Comparison of ENCODE assay signal across 8 cellular contexts in genomic region chr17:40073454-40074174, GRCh38. TPM values are rescaled to one million over a fixed set of nuclear protein-coding genes. Genes with fewer than 3 reads are reported as not detected.
DNase-seq lines count a peak whose midpoint lies in the region; ATAC-seq and TF ChIP-seq lines count a peak whose summit lies in the region.
"Had no signal": no experiment of that assay in that cellular context is flagged by ENCODE, and none has a peak within 500 bp of the region (broad histone marks: within the 10 kb centered on the region; RNA-seq: fewer than 3 reads in every experiment).

No MANE protein-coding gene starts in this region.

- 84 to 89% methylated on average over 7 of the region's 7 CpGs for WGBS in thyroid gland, 2 donors

- no peaks in the 10 kb centered on the region for H3K27me3 Mint-ChIP-seq in activated naive CD4-positive, alpha-beta T cell treated with anti-CD3 and anti-CD28 coated beads, Interleukin-2, amount 50 U/mL, for 24 hours

- no peaks in the 10 kb centered on the region for H3K9me3 ChIP-seq in thyroid gland

- intact Hi-C loops in thyroid gland (cut with DNase I) = no loop called here

- H3K4me3 ChIP-seq in thyroid gland (replicated peaks in 1 of 3) = no peak overlapping the region

- H3K27ac Mint-ChIP-seq in activated naive CD4-positive, alpha-beta T cell treated with anti-CD3 and anti-CD28 coated beads, Interleukin-2, amount 50 U/mL, for 24 hours = peak overlapping the region; percentile 25
- no peak overlapping the region for H3K27ac Mint-ChIP-seq in activated naive CD4-positive, alpha-beta T cell treated with anti-CD3 and anti-CD28 coated beads, Interleukin-2, amount 50 U/mL, for 72 hours

- TF ChIP-seq CTCF in thyroid gland (IDR thresholded peaks at IDR 0.05) = no peak

- no peak overlapping the region for H3K4me3 Mint-ChIP-seq in activated naive CD4-positive, alpha-beta T cell treated with anti-CD3 and anti-CD28 coated beads, Interleukin-2, amount 50 U/mL, for 24 hours

- no peak for TF ChIP-seq POLR2A in thyroid gland (IDR thresholded peaks at IDR 0.05)

- peaks cover 3% of the 10 kb centered on the region for H3K36me3 Mint-ChIP-seq in activated naive CD4-positive, alpha-beta T cell treated with anti-CD3 and anti-CD28 coated beads, Interleukin-2, amount 50 U/mL, for 24 hours
- H3K36me3 Mint-ChIP-seq in activated naive CD4-positive, alpha-beta T cell treated with anti-CD3 and anti-CD28 coated beads, Interleukin-2, amount 50 U/mL, for 72 hours = no peaks in the 10 kb centered on the region

- no peaks in the 10 kb centered on the region for H3K36me3 ChIP-seq in thyroid gland

- DNase-seq in activated naive CD4-positive, alpha-beta T cell treated with anti-CD3 and anti-CD28 coated beads, Interleukin-2, amount 50 U/mL, for 72 hours (ENCODE audit: low spot score in 2 of 2) = no peak
- no peak for DNase-seq in thyroid gland
- no peak for DNase-seq in NCI-H1694 (lab: John Stamatoyannopoulos, UW)
- DNase-seq: activated CD8-positive, alpha-beta memory T cell treated with anti-CD3 and anti-CD28 coated beads for 24 hours had no signal

- peaks cover 76 to 81% of the 10 kb centered on the region in 2 donors for H3K4me1 ChIP-seq in thyroid gland

- H3K27me3 ChIP-seq in layer of hippocampus (ENCODE audit: control insufficient read depth, insufficient read depth, low read length) (no peaks in the 10 kb centered on the region), thyroid gland (no peaks in the 10 kb centered on the region)

- peak overlapping the region; percentile 100 for H3K27ac ChIP-seq in layer of hippocampus (ENCODE audit: low read depth, low read length)
- peak overlapping the region; percentile 90 to 94 (median 93) for H3K27ac ChIP-seq in thyroid gland

- H3K4me1 Mint-ChIP-seq in activated naive CD4-positive, alpha-beta T cell treated with anti-CD3 and anti-CD28 coated beads, Interleukin-2, amount 50 U/mL, for 24 hours = peaks cover 66% of the 10 kb centered on the region

- no peaks in the 10 kb centered on the region for H3K9me3 Mint-ChIP-seq in activated naive CD4-positive, alpha-beta T cell treated with anti-CD3 and anti-CD28 coated beads, Interleukin-2, amount 50 U/mL, for 24 hours
- no peaks in the 10 kb centered on the region for H3K9me3 Mint-ChIP-seq in activated naive CD4-positive, alpha-beta T cell treated with anti-CD3 and anti-CD28 coated beads, Interleukin-2, amount 50 U/mL, for 72 hours

- no peak for ATAC-seq in activated naive CD4-positive, alpha-beta T cell treated with anti-CD3 and anti-CD28 coated beads, Interleukin-2, amount 50 U/mL, for 72 hours
- no peak for ATAC-seq in GM21619 (IDR thresholded peaks at IDR 0.05; ENCODE audit: unreplicated experiment)

RNA-seq across cellular contexts. Expression of gene THRA, which starts 10.8 kb away (rescaled TPM):
- 10 to 100 TPM; 14.5 to 19.3 TPM for total RNA-seq in activated naive CD4-positive, alpha-beta T cell treated with anti-CD3 and anti-CD28 coated beads, Interleukin-2, amount 50 U/mL, for 72 hours
- 10 to 100 TPM; 34.0 to 52.9 (median 44.8) TPM for total RNA-seq in thyroid gland

RNA-seq across cellular contexts. Expression of gene MED24, which starts 19.4 kb away (rescaled TPM):
- 100 to 1,000 TPM; 106 to 133 TPM for total RNA-seq in activated naive CD4-positive, alpha-beta T cell treated with anti-CD3 and anti-CD28 coated beads, Interleukin-2, amount 50 U/mL, for 72 hours
- total RNA-seq in thyroid gland = 10 to 100 TPM; 37.1 to 68.4 (median 56.6) TPM

RNA-seq across cellular contexts. Expression of gene NR1D1, which starts 26.8 kb away (rescaled TPM):
- total RNA-seq in activated naive CD4-positive, alpha-beta T cell treated with anti-CD3 and anti-CD28 coated beads, Interleukin-2, amount 50 U/mL, for 72 hours = 10 to 100 TPM in 1 of 2 donors, 1 to 10 TPM in 1; 4.8 to 26.7 TPM
- total RNA-seq in thyroid gland = 1 to 10 TPM; 3.4 to 9.9 (median 5.1) TPM

RNA-seq across cellular contexts. Expression of gene MSL1, which starts 48.2 kb away (rescaled TPM):
- total RNA-seq in activated naive CD4-positive, alpha-beta T cell treated with anti-CD3 and anti-CD28 coated beads, Interleukin-2, amount 50 U/mL, for 72 hours = 100 to 1,000 TPM in 1 of 2 donors, 10 to 100 TPM in 1; 83.4 to 140 TPM
- 100 to 1,000 TPM in 1 of 4 donors, 10 to 100 TPM in 3; 69.9 to 101 (median 80.4) TPM for total RNA-seq in thyroid gland

RNA-seq across cellular contexts. Expression of gene CSF3, which starts 58.4 kb away (rescaled TPM):
- not detected for total RNA-seq in activated naive CD4-positive, alpha-beta T cell treated with anti-CD3 and anti-CD28 coated beads, Interleukin-2, amount 50 U/mL, for 72 hours
- total RNA-seq in thyroid gland = not detected
- total RNA-seq: RPMI7951 had no signal
